ENCODE assay signal across 16 cellular contexts in genomic region chr1:7373936-7374760, GRCh38.
DNase-seq lines count a peak whose midpoint lies in the region; ATAC-seq and TF ChIP-seq lines count a peak whose summit lies in the region.
"Had no signal": no experiment of that assay in that cellular context is flagged by ENCODE, and none has a peak within 500 bp of the region (broad histone marks: within the 10 kb centered on the region; RNA-seq: fewer than 3 reads in every experiment).

No MANE protein-coding gene starts in this region.

- in situ Hi-C loops in astrocyte of the spinal cord (cut with HindIII; ENCODE audit: low sequenced_read_pairs), result no loop called here

- no peak overlapping the region for H3K4me3 ChIP-seq in astrocyte of the spinal cord (ENCODE audit: low read depth, low read length)
- H3K4me3 ChIP-seq: BLaER1 treated with 17β-estradiol and CSF1 and Interleukin-3, amounts not matched to agents 10 nM and 100 nM; HAP-1; tibial artery had no signal

- TF ChIP-seq CTCF in astrocyte of the spinal cord (IDR thresholded peaks at IDR 0.05; ENCODE audit: low read depth, low read length), result no peak

- ATAC-seq in HG02571 (IDR thresholded peaks at IDR 0.05; ENCODE audit: unreplicated experiment), result no peak

- peak; percentile 68 for DNase-seq in M059J (ENCODE audit: low read depth)
- peak; percentile 40 for DNase-seq in astrocyte of the spinal cord (ENCODE audit: low read depth, low spot score)
- peak; percentile 12 to 46 for DNase-seq in lung microvascular endothelial cell (ENCODE audit: low read depth in 2 of 2)
- peak; percentile 10 for DNase-seq in superior temporal gyrus (ENCODE audit: extremely low spot score)
- DNase-seq in NCI-H2107 (lab: John Stamatoyannopoulos, UW), result no peak
- DNase-seq in SHP77 treated with DMSO at 0.1 percent for 48 hours (lab: John Stamatoyannopoulos, UW), result no peak
- DNase-seq: activated CD4-positive, alpha-beta memory T cell treated with anti-CD3 and anti-CD28 coated beads, Interleukin-2, amount 10 ng/mL, durations not matched to agents 7 days and 5 days; activated naive CD8-positive, alpha-beta T cell treated with anti-CD3 and anti-CD28 coated beads, Interleukin-2, amount 10 ng/mL, durations not matched to agents 7 days and 5 days; activated T-cell treated with anti-CD3 and anti-CD28 coated beads, Interleukin-2, amount 50 U/mL, for 48 hours; kidney glomerular epithelial cell; NCI-H226; small intestine had no signal

Comparison
In these comparisons a context has a peak if more than half of its experiments do, and no peak if none do; other contexts are left out.
1. DNase-seq: peak in M059J (single experiment), astrocyte of the spinal cord (single experiment), lung microvascular endothelial cell (2 of 2) and superior temporal gyrus (single experiment); none in NCI-H2107 (single experiment) and SHP77 treated with DMSO at 0.1 percent for 48 hours (single experiment).